ENCODE assay signal across 15 cellular contexts in genomic region chr9:75911390-75911789, GRCh38.
"Had no signal": no experiment of that assay in that cellular context is flagged by ENCODE, and none has a peak within 500 bp of the region (broad histone marks: within the 10 kb centered on the region; RNA-seq: fewer than 3 reads in every experiment).

No MANE protein-coding gene starts in this region.

- H3K9me3 Mint-ChIP-seq: endodermal cell had no signal

- ATAC-seq: gastrocnemius medialis, heart left ventricle, left cardiac atrium, right lobe of liver, WTC11 had no signal

- H3K27ac ChIP-seq: dorsolateral prefrontal cortex, gastrocnemius medialis, heart left ventricle, ovary, right lobe of liver, suprapubic skin had no signal

- H3K4me3 Mint-ChIP-seq: endodermal cell, type B pancreatic cell, WTC11 had no signal

- H3K9me3 ChIP-seq: gastrocnemius medialis, heart left ventricle, ovary, right lobe of liver, suprapubic skin had no signal

- DNase-seq: amniotic stem cell; dorsolateral prefrontal cortex; endodermal cell; gastrocnemius medialis; heart left ventricle; left cardiac atrium; midbrain; ovary; right lobe of liver; stimulated activated naive CD4-positive, alpha-beta T cell; SW 1271 had no signal

- H3K4me2 ChIP-seq: smooth muscle cell had no signal

- H3K4me3 ChIP-seq: dorsolateral prefrontal cortex, gastrocnemius medialis, heart left ventricle, ovary, right lobe of liver, smooth muscle cell, suprapubic skin had no signal

- H3K27ac Mint-ChIP-seq: endodermal cell, type B pancreatic cell had no signal

- H3K27me3 ChIP-seq: dorsolateral prefrontal cortex, gastrocnemius medialis, heart left ventricle, ovary, right lobe of liver, suprapubic skin had no signal

- H3K36me3 ChIP-seq: gastrocnemius medialis, heart left ventricle, ovary, right lobe of liver, suprapubic skin had no signal

- H3K27me3 Mint-ChIP-seq: type B pancreatic cell had no signal

- H3K4me1 ChIP-seq: gastrocnemius medialis, suprapubic skin had no signal
